In the genomic region with DNA sequence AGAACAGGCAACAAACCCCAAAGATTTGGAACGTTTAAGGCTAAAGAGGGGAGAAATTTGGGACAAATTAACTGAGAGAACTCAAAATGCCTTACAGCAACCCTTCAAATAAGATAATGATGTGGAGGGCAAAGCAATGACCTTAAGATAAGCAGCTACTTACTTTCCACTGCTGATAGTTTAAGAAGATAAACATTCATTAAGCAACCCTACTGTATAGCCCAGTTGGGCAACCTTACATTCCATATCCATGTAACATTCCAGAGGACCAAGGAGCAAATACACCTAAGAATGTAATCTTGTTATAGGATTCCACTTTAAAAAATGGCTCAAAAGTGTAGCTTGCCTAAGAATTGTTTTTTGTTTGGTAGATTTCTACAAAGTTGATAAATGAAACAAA, we compare ENCODE assay signal across 1 cellular context.
TF ChIP-seq lines count a peak whose summit lies in the region.

No MANE protein-coding gene starts in this region.

TF ChIP-seq in HepG2, 621 proteins besides CTCF, POLR2A, EP300 and RAD21 (continued from another document and continues in another):
- peak; percentile 73; the same call in 1 of the 2 replicates for TF ChIP-seq MED13 (CRISPR knock-in tag; IDR thresholded peaks at IDR 0.05)
- TF ChIP-seq ISL2 (CRISPR knock-in tag; IDR thresholded peaks at IDR 0.05) = peak; percentile 89
- TF ChIP-seq MED1 (CRISPR knock-in tag; IDR thresholded peaks at IDR 0.05) = 0 out of 2 replicates have a peak, but pooled peaks have one; percentile 32
- no peak for TF ChIP-seq ZNF7 (CRISPR knock-in tag; IDR thresholded peaks at IDR 0.05)
- no peak for TF ChIP-seq ARID2 (CRISPR knock-in tag; IDR thresholded peaks at IDR 0.05; ENCODE audit: borderline replicate concordance)
- no peak for TF ChIP-seq CENPX (CRISPR knock-in tag; IDR thresholded peaks at IDR 0.05)
- TF ChIP-seq, protein P1, sequence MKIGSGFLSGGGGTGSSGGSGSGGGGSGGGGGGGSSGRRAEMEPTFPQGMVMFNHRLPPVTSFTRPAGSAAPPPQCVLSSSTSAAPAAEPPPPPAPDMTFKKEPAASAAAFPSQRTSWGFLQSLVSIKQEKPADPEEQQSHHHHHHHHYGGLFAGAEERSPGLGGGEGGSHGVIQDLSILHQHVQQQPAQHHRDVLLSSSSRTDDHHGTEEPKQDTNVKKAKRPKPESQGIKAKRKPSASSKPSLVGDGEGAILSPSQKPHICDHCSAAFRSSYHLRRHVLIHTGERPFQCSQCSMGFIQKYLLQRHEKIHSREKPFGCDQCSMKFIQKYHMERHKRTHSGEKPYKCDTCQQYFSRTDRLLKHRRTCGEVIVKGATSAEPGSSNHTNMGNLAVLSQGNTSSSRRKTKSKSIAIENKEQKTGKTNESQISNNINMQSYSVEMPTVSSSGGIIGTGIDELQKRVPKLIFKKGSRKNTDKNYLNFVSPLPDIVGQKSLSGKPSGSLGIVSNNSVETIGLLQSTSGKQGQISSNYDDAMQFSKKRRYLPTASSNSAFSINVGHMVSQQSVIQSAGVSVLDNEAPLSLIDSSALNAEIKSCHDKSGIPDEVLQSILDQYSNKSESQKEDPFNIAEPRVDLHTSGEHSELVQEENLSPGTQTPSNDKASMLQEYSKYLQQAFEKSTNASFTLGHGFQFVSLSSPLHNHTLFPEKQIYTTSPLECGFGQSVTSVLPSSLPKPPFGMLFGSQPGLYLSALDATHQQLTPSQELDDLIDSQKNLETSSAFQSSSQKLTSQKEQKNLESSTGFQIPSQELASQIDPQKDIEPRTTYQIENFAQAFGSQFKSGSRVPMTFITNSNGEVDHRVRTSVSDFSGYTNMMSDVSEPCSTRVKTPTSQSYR (CRISPR knock-in tag; IDR thresholded peaks at IDR 0.05; ENCODE audit: borderline replicate concordance) = peak; percentile 47; the same call in 1 of the 2 replicates
- peak; percentile 86 for TF ChIP-seq TEAD3 (CRISPR knock-in tag; optimal IDR thresholded peaks at IDR 0.05; ENCODE audit: borderline replicate concordance)
- TF ChIP-seq KDM2A (CRISPR knock-in tag; IDR thresholded peaks at IDR 0.05; ENCODE audit: borderline replicate concordance, low read depth) = no peak
- TF ChIP-seq, protein P2, sequence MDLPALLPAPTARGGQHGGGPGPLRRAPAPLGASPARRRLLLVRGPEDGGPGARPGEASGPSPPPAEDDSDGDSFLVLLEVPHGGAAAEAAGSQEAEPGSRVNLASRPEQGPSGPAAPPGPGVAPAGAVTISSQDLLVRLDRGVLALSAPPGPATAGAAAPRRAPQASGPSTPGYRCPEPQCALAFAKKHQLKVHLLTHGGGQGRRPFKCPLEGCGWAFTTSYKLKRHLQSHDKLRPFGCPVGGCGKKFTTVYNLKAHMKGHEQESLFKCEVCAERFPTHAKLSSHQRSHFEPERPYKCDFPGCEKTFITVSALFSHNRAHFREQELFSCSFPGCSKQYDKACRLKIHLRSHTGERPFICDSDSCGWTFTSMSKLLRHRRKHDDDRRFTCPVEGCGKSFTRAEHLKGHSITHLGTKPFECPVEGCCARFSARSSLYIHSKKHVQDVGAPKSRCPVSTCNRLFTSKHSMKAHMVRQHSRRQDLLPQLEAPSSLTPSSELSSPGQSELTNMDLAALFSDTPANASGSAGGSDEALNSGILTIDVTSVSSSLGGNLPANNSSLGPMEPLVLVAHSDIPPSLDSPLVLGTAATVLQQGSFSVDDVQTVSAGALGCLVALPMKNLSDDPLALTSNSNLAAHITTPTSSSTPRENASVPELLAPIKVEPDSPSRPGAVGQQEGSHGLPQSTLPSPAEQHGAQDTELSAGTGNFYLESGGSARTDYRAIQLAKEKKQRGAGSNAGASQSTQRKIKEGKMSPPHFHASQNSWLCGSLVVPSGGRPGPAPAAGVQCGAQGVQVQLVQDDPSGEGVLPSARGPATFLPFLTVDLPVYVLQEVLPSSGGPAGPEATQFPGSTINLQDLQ (CRISPR knock-in tag; IDR thresholded peaks at IDR 0.05) = no peak
- no peak for TF ChIP-seq RXRA (CRISPR knock-in tag; IDR thresholded peaks at IDR 0.05)
- TF ChIP-seq CEBPG (CRISPR knock-in tag; IDR thresholded peaks at IDR 0.05) = peak; percentile 94
- TF ChIP-seq RBFOX2 (IDR thresholded peaks at IDR 0.05; ENCODE audit: low read depth, low read length) = no peak
- TF ChIP-seq MAFG (CRISPR knock-in tag; IDR thresholded peaks at IDR 0.05) = no peak
- 0 out of 2 replicates have a peak, but pooled peaks have one; percentile 47 for TF ChIP-seq HMG20B (CRISPR knock-in tag; conservative IDR thresholded peaks at IDR 0.05)
- TF ChIP-seq SOX13 (IDR thresholded peaks at IDR 0.05) = no peak
- peak in 1 of 2 experiments; percentile 81; a peak in 2 of 4 replicates for TF ChIP-seq SOX13 (CRISPR knock-in tag; conservative IDR thresholded peaks at IDR 0.05 in 1 of 2, IDR thresholded peaks at IDR 0.05 in 1 of 2)
- 0 out of 2 replicates have a peak, but pooled peaks have one; percentile 31 for TF ChIP-seq TP53 (CRISPR knock-in tag; conservative IDR thresholded peaks at IDR 0.05)
- TF ChIP-seq ERF (CRISPR knock-in tag; IDR thresholded peaks at IDR 0.05) = 0 out of 2 replicates have a peak, but pooled peaks have one; percentile 23
- no peak for TF ChIP-seq ZNF841 (CRISPR knock-in tag; IDR thresholded peaks at IDR 0.05; ENCODE audit: borderline replicate concordance)
- TF ChIP-seq RBAK (CRISPR knock-in tag; IDR thresholded peaks at IDR 0.05) = no peak
- TF ChIP-seq AGO1 (IDR thresholded peaks at IDR 0.05; ENCODE audit: low read depth, low read length, poor library complexity, severe bottlenecking) = no peak
- TF ChIP-seq SPEN (CRISPR knock-in tag; IDR thresholded peaks at IDR 0.05; ENCODE audit: low read depth) = no peak
- TF ChIP-seq, protein P3, sequence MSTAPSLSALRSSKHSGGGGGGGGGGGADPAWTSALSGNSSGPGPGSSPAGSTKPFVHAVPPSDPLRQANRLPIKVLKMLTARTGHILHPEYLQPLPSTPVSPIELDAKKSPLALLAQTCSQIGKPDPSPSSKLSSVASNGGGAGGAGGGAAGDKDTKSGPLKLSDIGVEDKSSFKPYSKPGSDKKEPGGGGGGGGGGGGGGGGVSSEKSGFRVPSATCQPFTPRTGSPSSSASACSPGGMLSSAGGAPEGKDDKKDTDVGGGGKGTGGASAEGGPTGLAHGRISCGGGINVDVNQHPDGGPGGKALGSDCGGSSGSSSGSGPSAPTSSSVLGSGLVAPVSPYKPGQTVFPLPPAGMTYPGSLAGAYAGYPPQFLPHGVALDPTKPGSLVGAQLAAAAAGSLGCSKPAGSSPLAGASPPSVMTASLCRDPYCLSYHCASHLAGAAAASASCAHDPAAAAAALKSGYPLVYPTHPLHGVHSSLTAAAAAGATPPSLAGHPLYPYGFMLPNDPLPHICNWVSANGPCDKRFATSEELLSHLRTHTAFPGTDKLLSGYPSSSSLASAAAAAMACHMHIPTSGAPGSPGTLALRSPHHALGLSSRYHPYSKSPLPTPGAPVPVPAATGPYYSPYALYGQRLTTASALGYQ (CRISPR knock-in tag; IDR thresholded peaks at IDR 0.05) = 0 out of 2 replicates have a peak, but pooled peaks have one; percentile 26
- TF ChIP-seq RARA (CRISPR knock-in tag; IDR thresholded peaks at IDR 0.05) = 0 out of 2 replicates have a peak, but pooled peaks have one; percentile 13
- TF ChIP-seq KLF13 (CRISPR knock-in tag; IDR thresholded peaks at IDR 0.05) = no peak
- TF ChIP-seq, protein P4, sequence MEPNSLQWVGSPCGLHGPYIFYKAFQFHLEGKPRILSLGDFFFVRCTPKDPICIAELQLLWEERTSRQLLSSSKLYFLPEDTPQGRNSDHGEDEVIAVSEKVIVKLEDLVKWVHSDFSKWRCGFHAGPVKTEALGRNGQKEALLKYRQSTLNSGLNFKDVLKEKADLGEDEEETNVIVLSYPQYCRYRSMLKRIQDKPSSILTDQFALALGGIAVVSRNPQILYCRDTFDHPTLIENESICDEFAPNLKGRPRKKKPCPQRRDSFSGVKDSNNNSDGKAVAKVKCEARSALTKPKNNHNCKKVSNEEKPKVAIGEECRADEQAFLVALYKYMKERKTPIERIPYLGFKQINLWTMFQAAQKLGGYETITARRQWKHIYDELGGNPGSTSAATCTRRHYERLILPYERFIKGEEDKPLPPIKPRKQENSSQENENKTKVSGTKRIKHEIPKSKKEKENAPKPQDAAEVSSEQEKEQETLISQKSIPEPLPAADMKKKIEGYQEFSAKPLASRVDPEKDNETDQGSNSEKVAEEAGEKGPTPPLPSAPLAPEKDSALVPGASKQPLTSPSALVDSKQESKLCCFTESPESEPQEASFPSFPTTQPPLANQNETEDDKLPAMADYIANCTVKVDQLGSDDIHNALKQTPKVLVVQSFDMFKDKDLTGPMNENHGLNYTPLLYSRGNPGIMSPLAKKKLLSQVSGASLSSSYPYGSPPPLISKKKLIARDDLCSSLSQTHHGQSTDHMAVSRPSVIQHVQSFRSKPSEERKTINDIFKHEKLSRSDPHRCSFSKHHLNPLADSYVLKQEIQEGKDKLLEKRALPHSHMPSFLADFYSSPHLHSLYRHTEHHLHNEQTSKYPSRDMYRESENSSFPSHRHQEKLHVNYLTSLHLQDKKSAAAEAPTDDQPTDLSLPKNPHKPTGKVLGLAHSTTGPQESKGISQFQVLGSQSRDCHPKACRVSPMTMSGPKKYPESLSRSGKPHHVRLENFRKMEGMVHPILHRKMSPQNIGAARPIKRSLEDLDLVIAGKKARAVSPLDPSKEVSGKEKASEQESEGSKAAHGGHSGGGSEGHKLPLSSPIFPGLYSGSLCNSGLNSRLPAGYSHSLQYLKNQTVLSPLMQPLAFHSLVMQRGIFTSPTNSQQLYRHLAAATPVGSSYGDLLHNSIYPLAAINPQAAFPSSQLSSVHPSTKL (CRISPR knock-in tag; IDR thresholded peaks at IDR 0.05) = peak; percentile 88
- TF ChIP-seq ZNF224 (CRISPR knock-in tag; IDR thresholded peaks at IDR 0.05) = no peak
- no peak for TF ChIP-seq HHEX (CRISPR knock-in tag; IDR thresholded peaks at IDR 0.05)
- TF ChIP-seq ZMAT3 (CRISPR knock-in tag; conservative IDR thresholded peaks at IDR 0.05) = no peak
- peak; percentile 70 for TF ChIP-seq BCL6 (CRISPR knock-in tag; IDR thresholded peaks at IDR 0.05)
- TF ChIP-seq, protein P5, sequence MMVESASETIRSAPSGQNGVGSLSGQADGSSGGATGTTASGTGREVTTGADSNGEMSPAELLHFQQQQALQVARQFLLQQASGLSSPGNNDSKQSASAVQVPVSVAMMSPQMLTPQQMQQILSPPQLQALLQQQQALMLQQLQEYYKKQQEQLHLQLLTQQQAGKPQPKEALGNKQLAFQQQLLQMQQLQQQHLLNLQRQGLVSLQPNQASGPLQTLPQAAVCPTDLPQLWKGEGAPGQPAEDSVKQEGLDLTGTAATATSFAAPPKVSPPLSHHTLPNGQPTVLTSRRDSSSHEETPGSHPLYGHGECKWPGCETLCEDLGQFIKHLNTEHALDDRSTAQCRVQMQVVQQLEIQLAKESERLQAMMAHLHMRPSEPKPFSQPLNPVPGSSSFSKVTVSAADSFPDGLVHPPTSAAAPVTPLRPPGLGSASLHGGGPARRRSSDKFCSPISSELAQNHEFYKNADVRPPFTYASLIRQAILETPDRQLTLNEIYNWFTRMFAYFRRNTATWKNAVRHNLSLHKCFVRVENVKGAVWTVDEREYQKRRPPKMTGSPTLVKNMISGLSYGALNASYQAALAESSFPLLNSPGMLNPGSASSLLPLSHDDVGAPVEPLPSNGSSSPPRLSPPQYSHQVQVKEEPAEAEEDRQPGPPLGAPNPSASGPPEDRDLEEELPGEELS (CRISPR knock-in tag; IDR thresholded peaks at IDR 0.05) = peak; percentile 64
- TF ChIP-seq EEA1 (CRISPR knock-in tag; IDR thresholded peaks at IDR 0.05; ENCODE audit: borderline replicate concordance) = no peak
- TF ChIP-seq AKAP8 (CRISPR knock-in tag; IDR thresholded peaks at IDR 0.05) = no peak
- no peak for TF ChIP-seq ASH2L (IDR thresholded peaks at IDR 0.05; ENCODE audit: insufficient read length, low read depth, low read length)
- TF ChIP-seq ZNF264 (CRISPR knock-in tag; IDR thresholded peaks at IDR 0.05) = 0 out of 2 replicates have a peak, but pooled peaks have one; percentile 44
- TF ChIP-seq ZNF552 (CRISPR knock-in tag; IDR thresholded peaks at IDR 0.05; ENCODE audit: borderline replicate concordance) = no peak
- no peak for TF ChIP-seq IRF2 (CRISPR knock-in tag; IDR thresholded peaks at IDR 0.05)
- no peak for TF ChIP-seq TCF12 (IDR thresholded peaks at IDR 0.05)
- no peak for TF ChIP-seq TCF12 (CRISPR knock-in tag; IDR thresholded peaks at IDR 0.05)
- TF ChIP-seq DPF2 (CRISPR knock-in tag; IDR thresholded peaks at IDR 0.05; ENCODE audit: borderline replicate concordance, low read depth) = no peak
- no peak for TF ChIP-seq NFRKB (IDR thresholded peaks at IDR 0.05)
- TF ChIP-seq, protein P6, sequence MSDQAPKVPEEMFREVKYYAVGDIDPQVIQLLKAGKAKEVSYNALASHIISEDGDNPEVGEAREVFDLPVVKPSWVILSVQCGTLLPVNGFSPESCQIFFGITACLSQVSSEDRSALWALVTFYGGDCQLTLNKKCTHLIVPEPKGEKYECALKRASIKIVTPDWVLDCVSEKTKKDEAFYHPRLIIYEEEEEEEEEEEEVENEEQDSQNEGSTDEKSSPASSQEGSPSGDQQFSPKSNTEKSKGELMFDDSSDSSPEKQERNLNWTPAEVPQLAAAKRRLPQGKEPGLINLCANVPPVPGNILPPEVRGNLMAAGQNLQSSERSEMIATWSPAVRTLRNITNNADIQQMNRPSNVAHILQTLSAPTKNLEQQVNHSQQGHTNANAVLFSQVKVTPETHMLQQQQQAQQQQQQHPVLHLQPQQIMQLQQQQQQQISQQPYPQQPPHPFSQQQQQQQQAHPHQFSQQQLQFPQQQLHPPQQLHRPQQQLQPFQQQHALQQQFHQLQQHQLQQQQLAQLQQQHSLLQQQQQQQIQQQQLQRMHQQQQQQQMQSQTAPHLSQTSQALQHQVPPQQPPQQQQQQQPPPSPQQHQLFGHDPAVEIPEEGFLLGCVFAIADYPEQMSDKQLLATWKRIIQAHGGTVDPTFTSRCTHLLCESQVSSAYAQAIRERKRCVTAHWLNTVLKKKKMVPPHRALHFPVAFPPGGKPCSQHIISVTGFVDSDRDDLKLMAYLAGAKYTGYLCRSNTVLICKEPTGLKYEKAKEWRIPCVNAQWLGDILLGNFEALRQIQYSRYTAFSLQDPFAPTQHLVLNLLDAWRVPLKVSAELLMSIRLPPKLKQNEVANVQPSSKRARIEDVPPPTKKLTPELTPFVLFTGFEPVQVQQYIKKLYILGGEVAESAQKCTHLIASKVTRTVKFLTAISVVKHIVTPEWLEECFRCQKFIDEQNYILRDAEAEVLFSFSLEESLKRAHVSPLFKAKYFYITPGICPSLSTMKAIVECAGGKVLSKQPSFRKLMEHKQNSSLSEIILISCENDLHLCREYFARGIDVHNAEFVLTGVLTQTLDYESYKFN (CRISPR knock-in tag; conservative IDR thresholded peaks at IDR 0.05) = peak; percentile 51
- TF ChIP-seq JUN (CRISPR knock-in tag; IDR thresholded peaks at IDR 0.05) = no peak
